Comparison of ENCODE assay signal across 1 cellular context in genomic region chr2:73091164-73091563, GRCh38.
TF ChIP-seq lines count a peak whose summit lies in the region.

No MANE protein-coding gene starts in this region.

TF ChIP-seq in HepG2, 621 proteins besides CTCF, POLR2A, EP300 and RAD21 (continued from another document):
- TF ChIP-seq, protein P1, sequence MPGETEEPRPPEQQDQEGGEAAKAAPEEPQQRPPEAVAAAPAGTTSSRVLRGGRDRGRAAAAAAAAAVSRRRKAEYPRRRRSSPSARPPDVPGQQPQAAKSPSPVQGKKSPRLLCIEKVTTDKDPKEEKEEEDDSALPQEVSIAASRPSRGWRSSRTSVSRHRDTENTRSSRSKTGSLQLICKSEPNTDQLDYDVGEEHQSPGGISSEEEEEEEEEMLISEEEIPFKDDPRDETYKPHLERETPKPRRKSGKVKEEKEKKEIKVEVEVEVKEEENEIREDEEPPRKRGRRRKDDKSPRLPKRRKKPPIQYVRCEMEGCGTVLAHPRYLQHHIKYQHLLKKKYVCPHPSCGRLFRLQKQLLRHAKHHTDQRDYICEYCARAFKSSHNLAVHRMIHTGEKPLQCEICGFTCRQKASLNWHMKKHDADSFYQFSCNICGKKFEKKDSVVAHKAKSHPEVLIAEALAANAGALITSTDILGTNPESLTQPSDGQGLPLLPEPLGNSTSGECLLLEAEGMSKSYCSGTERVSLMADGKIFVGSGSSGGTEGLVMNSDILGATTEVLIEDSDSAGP (CRISPR knock-in tag; IDR thresholded peaks at IDR 0.05; ENCODE audit: borderline replicate concordance), result peak; percentile 73; the same call in 1 of the 2 replicates
- 0 out of 2 replicates have a peak, but pooled peaks have one; percentile 44 for TF ChIP-seq ZMYM2 (CRISPR knock-in tag; IDR thresholded peaks at IDR 0.05)
- no peak for TF ChIP-seq ZNF484 (CRISPR knock-in tag; IDR thresholded peaks at IDR 0.05; ENCODE audit: borderline replicate concordance, low read depth)
- TF ChIP-seq ZNF335 (CRISPR knock-in tag; IDR thresholded peaks at IDR 0.05), result 0 out of 2 replicates have a peak, but pooled peaks have one; percentile 18
- no peak for TF ChIP-seq MTA3 (CRISPR knock-in tag; IDR thresholded peaks at IDR 0.05)
- TF ChIP-seq ZNF33A (CRISPR knock-in tag; IDR thresholded peaks at IDR 0.05; ENCODE audit: borderline replicate concordance), result no peak
- peak; percentile 30; the same call in 1 of the 2 replicates for TF ChIP-seq TBX3 (IDR thresholded peaks at IDR 0.05; ENCODE audit: borderline replicate concordance)
- TF ChIP-seq, protein P2, sequence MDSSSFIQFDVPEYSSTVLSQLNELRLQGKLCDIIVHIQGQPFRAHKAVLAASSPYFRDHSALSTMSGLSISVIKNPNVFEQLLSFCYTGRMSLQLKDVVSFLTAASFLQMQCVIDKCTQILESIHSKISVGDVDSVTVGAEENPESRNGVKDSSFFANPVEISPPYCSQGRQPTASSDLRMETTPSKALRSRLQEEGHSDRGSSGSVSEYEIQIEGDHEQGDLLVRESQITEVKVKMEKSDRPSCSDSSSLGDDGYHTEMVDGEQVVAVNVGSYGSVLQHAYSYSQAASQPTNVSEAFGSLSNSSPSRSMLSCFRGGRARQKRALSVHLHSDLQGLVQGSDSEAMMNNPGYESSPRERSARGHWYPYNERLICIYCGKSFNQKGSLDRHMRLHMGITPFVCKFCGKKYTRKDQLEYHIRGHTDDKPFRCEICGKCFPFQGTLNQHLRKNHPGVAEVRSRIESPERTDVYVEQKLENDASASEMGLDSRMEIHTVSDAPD (CRISPR knock-in tag; IDR thresholded peaks at IDR 0.05), result peak; percentile 67; the same call in 1 of the 2 replicates
- TF ChIP-seq ZNF232 (CRISPR knock-in tag; IDR thresholded peaks at IDR 0.05; ENCODE audit: borderline replicate concordance), result no peak
- TF ChIP-seq HIC2 (CRISPR knock-in tag; IDR thresholded peaks at IDR 0.05; ENCODE audit: low read depth), result peak; percentile 88
- TF ChIP-seq, protein P3, sequence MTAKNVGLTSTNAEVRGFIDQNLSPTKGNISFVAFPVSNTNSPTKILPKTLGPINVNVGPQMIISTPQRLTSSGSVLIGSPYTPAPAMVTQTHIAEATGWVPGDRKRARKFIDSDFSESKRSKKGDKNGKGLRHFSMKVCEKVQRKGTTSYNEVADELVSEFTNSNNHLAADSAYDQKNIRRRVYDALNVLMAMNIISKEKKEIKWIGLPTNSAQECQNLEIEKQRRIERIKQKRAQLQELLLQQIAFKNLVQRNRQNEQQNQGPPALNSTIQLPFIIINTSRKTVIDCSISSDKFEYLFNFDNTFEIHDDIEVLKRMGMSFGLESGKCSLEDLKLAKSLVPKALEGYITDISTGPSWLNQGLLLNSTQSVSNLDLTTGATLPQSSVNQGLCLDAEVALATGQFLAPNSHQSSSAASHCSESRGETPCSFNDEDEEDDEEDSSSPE (CRISPR knock-in tag; IDR thresholded peaks at IDR 0.05), result no peak
